ENCODE assay signal across 1 cellular context in genomic region chr16:85353839-85354622, GRCh38.
A peak's percentile ranks its signal among the peaks of the same experiment; 100 is the strongest.
TF ChIP-seq lines count a peak whose summit lies in the region.

No MANE protein-coding gene starts in this region.

TF ChIP-seq in K562, 482 proteins besides CTCF, POLR2A, EP300 and RAD21:
- TF ChIP-seq TOE1 (IDR thresholded peaks at IDR 0.05; ENCODE audit: borderline replicate concordance) (no peak), TOE1 (CRISPR knock-in tag; IDR thresholded peaks at IDR 0.05; ENCODE audit: borderline replicate concordance, low read depth) (no peak), HNRNPLL (IDR thresholded peaks at IDR 0.05; ENCODE audit: low read depth, low read length, poor library complexity, severe bottlenecking) (peak; percentile 17), BCOR (IDR thresholded peaks at IDR 0.05) (peak; percentile 34; the same call in 1 of the 2 replicates), KDM5B (IDR thresholded peaks at IDR 0.05; ENCODE audit: insufficient replicate concordance, low read depth, low read length) (no peak), E2F8 (IDR thresholded peaks at IDR 0.05; ENCODE audit: low read depth, partially characterized antibody) (no peak), ZKSCAN1 (IDR thresholded peaks at IDR 0.05; ENCODE audit: low read depth, low read length) (peak; percentile 96)
